In genomic region chr7:11847336-11847735, GRCh38 we compare ENCODE assay signal across 1 cellular context.
TF ChIP-seq lines count a peak whose summit lies in the region.

No MANE protein-coding gene starts in this region.

TF ChIP-seq in WTC11, 78 proteins besides CTCF, POLR2A, EP300 and RAD21 (continued from another document):
- TF ChIP-seq PRDM15 (CRISPR knock-in tag; IDR thresholded peaks at IDR 0.05) = no peak
- no peak for TF ChIP-seq CBFB (CRISPR knock-in tag; IDR thresholded peaks at IDR 0.05; ENCODE audit: low read depth)
- no peak for TF ChIP-seq KAT7 (CRISPR knock-in tag; IDR thresholded peaks at IDR 0.05; ENCODE audit: borderline replicate concordance)
- TF ChIP-seq GABPB1 (CRISPR knock-in tag; IDR thresholded peaks at IDR 0.05) = no peak
- TF ChIP-seq ZNF423 (CRISPR knock-in tag; IDR thresholded peaks at IDR 0.05) = no peak
- TF ChIP-seq ZNF219 (CRISPR knock-in tag; IDR thresholded peaks at IDR 0.05; ENCODE audit: borderline replicate concordance) = no peak
- no peak for TF ChIP-seq SOX15 (CRISPR knock-in tag; IDR thresholded peaks at IDR 0.05)
- no peak for TF ChIP-seq ESRRA (CRISPR knock-in tag; IDR thresholded peaks at IDR 0.05; ENCODE audit: borderline replicate concordance)
- no peak for TF ChIP-seq ZNF532 (CRISPR knock-in tag; IDR thresholded peaks at IDR 0.05; ENCODE audit: borderline replicate concordance)
- no peak for TF ChIP-seq ATF2 (CRISPR knock-in tag; IDR thresholded peaks at IDR 0.05; ENCODE audit: borderline replicate concordance, low read depth)
